22 cellular contexts compared by ENCODE assay signal in genomic region chr10:3167611-3168330, GRCh38.
"Had no signal": no experiment of that assay in that cellular context is flagged by ENCODE, and none has a peak within 500 bp of the region (broad histone marks: within the 10 kb centered on the region; RNA-seq: fewer than 3 reads in every experiment).

No MANE protein-coding gene starts in this region.

- H3K27ac ChIP-seq: esophagus squamous epithelium, gastroesophageal sphincter, left ventricle myocardium inferior, lower lobe of right lung, neutrophil, sigmoid colon, skin epidermis, suprapubic skin, thyroid gland, upper lobe of left lung, uterus had no signal

- ATAC-seq: gastroesophageal sphincter; left cardiac atrium; lower lobe of right lung; naive thymus-derived CD4-positive, alpha-beta T cell; stimulated activated naive CD8-positive, alpha-beta T cell treated with anti-CD3 and anti-CD28 coated beads, Interleukin-15, Interleukin-2, amounts not matched to agents 100 U/mL and 50 U/mL, for 24 hours had no signal

- H3K9me3 ChIP-seq: esophagus squamous epithelium, gastroesophageal sphincter, left ventricle myocardium inferior, lower lobe of right lung, neutrophil, sigmoid colon, suprapubic skin, thyroid gland, upper lobe of left lung, uterus had no signal

- H3K36me3 ChIP-seq: uterus had no signal

- H3K4me3 Mint-ChIP-seq: naive thymus-derived CD4-positive, alpha-beta T cell; nephron progenitor cell had no signal

- H3K27ac Mint-ChIP-seq: naive thymus-derived CD4-positive, alpha-beta T cell; nephron progenitor cell had no signal

- H3K4me3 ChIP-seq: esophagus squamous epithelium, gastroesophageal sphincter, left ventricle myocardium inferior, lower lobe of right lung, sigmoid colon, skin epidermis, suprapubic skin, thyroid gland, upper lobe of left lung, uterus had no signal

- H3K27me3 Mint-ChIP-seq: naive thymus-derived CD4-positive, alpha-beta T cell had no signal

- H3K27me3 ChIP-seq: esophagus squamous epithelium, gastroesophageal sphincter, neutrophil, sigmoid colon, suprapubic skin, thyroid gland, upper lobe of left lung, uterus had no signal

- DNase-seq: effector memory CD4-positive, alpha-beta T cell; esophagus squamous epithelium; foreskin fibroblast; glutamatergic neuron; islet precursor cell; left cardiac atrium; left ventricle myocardium inferior; lower lobe of right lung; mesenchymal stem cell; naive thymus-derived CD4-positive, alpha-beta T cell; nephron progenitor cell; posterior cingulate gyrus; sigmoid colon; stimulated activated CD4-positive, alpha-beta T cell treated with anti-CD3 and anti-CD28 coated beads, Interleukin-2, amount 100 ng/mL, for 48 hours; stimulated activated naive CD8-positive, alpha-beta T cell treated with anti-CD3 and anti-CD28 coated beads, Interleukin-15, Interleukin-2, amounts not matched to agents 100 U/mL and 50 U/mL, for 24 hours; thyroid gland; uterus had no signal
